In the genomic region with DNA sequence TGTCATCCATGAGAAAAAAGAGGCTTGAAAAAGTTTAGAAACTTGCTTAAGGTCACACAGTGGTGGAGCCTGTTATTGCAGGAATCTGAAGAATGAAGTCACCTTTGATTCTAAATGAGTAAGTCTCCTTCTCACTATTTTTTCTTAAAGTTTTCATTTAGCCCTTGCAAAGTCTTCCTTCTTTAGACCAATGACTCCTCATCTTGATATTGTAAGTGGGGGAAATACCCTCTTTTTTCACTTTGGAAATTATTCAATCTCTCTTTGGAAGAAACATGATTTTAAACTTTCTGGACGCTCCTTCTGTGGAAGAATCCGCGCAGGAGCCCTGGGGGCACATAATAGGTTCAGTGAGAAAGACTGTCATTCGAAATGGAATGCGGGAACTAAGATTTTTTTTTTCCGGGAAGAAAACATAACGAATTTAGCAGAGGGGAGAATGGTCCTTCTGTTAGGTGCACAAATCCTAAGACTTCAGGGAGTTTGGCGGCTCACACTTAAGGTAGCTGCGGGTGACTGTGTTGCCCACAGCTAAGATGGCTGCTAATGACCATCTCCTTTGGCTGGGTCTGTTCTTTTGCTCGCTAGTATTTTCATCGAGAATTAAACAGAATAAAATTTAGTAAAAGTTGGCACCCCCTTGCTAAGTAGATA, we compare ENCODE assay signal across 8 cellular contexts. TPM values are rescaled to one million over a fixed set of nuclear protein-coding genes. Genes with fewer than 3 reads are reported as not detected.
DNase-seq lines count a peak whose midpoint lies in the region; ATAC-seq and TF ChIP-seq lines count a peak whose summit lies in the region.

No MANE protein-coding gene starts in this region.

- DNase-seq in Calu3 (peak; percentile 46), OCI-M2 (lab: John Stamatoyannopoulos, UW; ENCODE audit: unreplicated experiment) (peak; percentile 86), anterior cingulate cortex (lab: John Stamatoyannopoulos, UW) (peak in 42 of 58 donors; percentile 19 to 85 (median 63)), hypothalamus (lab: John Stamatoyannopoulos, UW) (peak in 33 of 51 donors; percentile 5 to 75 (median 54)), globus pallidus (ENCODE audit: low spot score) (no peak)

- no peaks in the 10 kb centered on the region for H3K27me3 Mint-ChIP-seq in Calu3 (ENCODE audit: unreplicated experiment)

- BruUV-seq in Calu3 (replicated peaks; lab: Mats Ljungman, UMichigan) = TSS peak; percentile 55

- peaks cover 49% of the 10 kb centered on the region for H3K36me3 Mint-ChIP-seq in Calu3 (ENCODE audit: insufficient read depth, unreplicated experiment)

- H3K9me3 ChIP-seq in skeletal muscle satellite cell (replicated peaks; ENCODE audit: low read length) = no peaks in the 10 kb centered on the region

- CTCF ChIA-PET in Calu3 (lab: Charles Lee) = interaction anchor here (0.8 to 1.7 kb wide), 4 partner anchors 15 to 67 kb away, joined by 3 to 4 read pairs (median 4); a partner anchor contains a TSS

- H3K27me3 ChIP-seq in skeletal muscle satellite cell (ENCODE audit: control insufficient read depth, insufficient read depth, low read length) = no peaks in the 10 kb centered on the region

- H3K9ac ChIP-seq in skeletal muscle satellite cell (ENCODE audit: low read depth, low read length) = peak overlapping the region; percentile 87

- no peaks in the 10 kb centered on the region for H3K9me3 Mint-ChIP-seq in Calu3 (ENCODE audit: low read depth, unreplicated experiment)

- peaks cover 31% of the 10 kb centered on the region for H3K4me1 ChIP-seq in skeletal muscle satellite cell (ENCODE audit: control insufficient read depth, insufficient read depth, low read length)

- peak; percentile 50 for ATAC-seq in GM19043 (IDR thresholded peaks at IDR 0.05; ENCODE audit: low read depth, unreplicated experiment)
- peak; percentile 58 for ATAC-seq in HG03196 (IDR thresholded peaks at IDR 0.05; ENCODE audit: unreplicated experiment)

- intact Hi-C loops in Calu3 (cut with micrococcal nuclease; ENCODE audit: unreplicated experiment) = loop anchor here (1.0 to 10.0 kb wide), 3 partner anchors 63 to 161 kb away; a partner anchor contains a TSS

- TF ChIP-seq CTCF in Calu3 (IDR thresholded peaks at IDR 0.05; ENCODE audit: unreplicated experiment) = no peak

- peak overlapping the region; percentile 89 for H3K4me3 Mint-ChIP-seq in Calu3 (ENCODE audit: low read depth, unreplicated experiment)

- H3K36me3 ChIP-seq in skeletal muscle satellite cell (ENCODE audit: insufficient read depth, low read length) = peaks cover 8% of the 10 kb centered on the region

- peak overlapping the region; percentile 87 for H3K4me3 ChIP-seq in skeletal muscle satellite cell (ENCODE audit: low read length)

- peaks cover 18% of the 10 kb centered on the region for H3K4me1 Mint-ChIP-seq in Calu3 (ENCODE audit: low read depth, unreplicated experiment)

- peak overlapping the region; percentile 90 for H3K4me2 ChIP-seq in skeletal muscle satellite cell (ENCODE audit: low read length)

- peak overlapping the region; percentile 81 for H3K27ac Mint-ChIP-seq in Calu3 (ENCODE audit: unreplicated experiment)

RNA-seq across cellular contexts. Expression of a gene that starts 0.6 kb away (rescaled TPM):
- 103 and 114 TPM in 2 replicates for total RNA-seq in Calu3 (2022)
- 29.3 and 46.6 TPM in 2 replicates for total RNA-seq in skeletal muscle satellite cell (2012; rRNA removed)
